ENCODE assay signal across 8 cellular contexts in genomic region chr18:31478688-31479087, GRCh38. TPM values are rescaled to one million over a fixed set of nuclear protein-coding genes. Genes with fewer than 3 reads are reported as not detected.
"Had no signal": no experiment of that assay in that cellular context is flagged by ENCODE, and none has a peak within 500 bp of the region (broad histone marks: within the 10 kb centered on the region; RNA-seq: fewer than 3 reads in every experiment).

No MANE protein-coding gene starts in this region.

- H3K4me3 ChIP-seq: GM12878 had no signal

- FAIRE-seq: G401.6, GM12878, GM12891, GM18507, GM19239 had no signal

- ATAC-seq: GM12878 had no signal

- DNase-seq: GDM1, GF-D8 had no signal

RNA-seq across cellular contexts. Expression of gene DSG3, which starts 31.1 kb away (rescaled TPM):
- total RNA-seq: G401 had no signal
